In genomic region chr10:86403183-86403797, GRCh38 we compare ENCODE assay signal across 18 cellular contexts. TPM values are rescaled to one million over a fixed set of nuclear protein-coding genes. Genes with fewer than 3 reads are reported as not detected.
DNase-seq lines count a peak whose midpoint lies in the region; ATAC-seq and TF ChIP-seq lines count a peak whose summit lies in the region.
"Had no signal": no experiment of that assay in that cellular context is flagged by ENCODE, and none has a peak within 500 bp of the region (broad histone marks: within the 10 kb centered on the region; RNA-seq: fewer than 3 reads in every experiment).

No MANE protein-coding gene starts in this region.

- peak overlapping the region in 3 of 11 experiments; percentile 84 to 88 (median 85); a peak in 2 of 22 replicates for H3K9ac ChIP-seq in BLaER1 treated with 17β-estradiol and CSF1 and Interleukin-3, amounts not matched to agents 10 nM and 100 nM

- H3K9me3 Mint-ChIP-seq in naive thymus-derived CD4-positive, alpha-beta T cell: peaks cover 0 to 4% (median 0%) of the 10 kb centered on the region in 11 donors
- H3K9me3 Mint-ChIP-seq: activated CD4-positive, alpha-beta T cell treated with anti-CD3 and anti-CD28 coated beads, Interleukin-2, amount 10 ng/mL, durations not matched to agents 7 days and 5 days; activated naive CD4-positive, alpha-beta T cell treated with anti-CD3 and anti-CD28 coated beads, Interleukin-2, amount 50 U/mL, for 72 hours had no signal

- H4K20me1 ChIP-seq in BLaER1 treated with 17β-estradiol and CSF1 and Interleukin-3, amounts not matched to agents 10 nM and 100 nM: no peaks in the 10 kb centered on the region

- peak overlapping the region in 4 of 10 donors; percentile 1 to 52 (median 34) for H3K4me3 Mint-ChIP-seq in naive thymus-derived CD4-positive, alpha-beta T cell
- H3K4me3 Mint-ChIP-seq: activated CD4-positive, alpha-beta T cell treated with anti-CD3 and anti-CD28 coated beads, Interleukin-2, amount 10 ng/mL, durations not matched to agents 7 days and 5 days had no signal

- no peak for DNase-seq in HEK293T (ENCODE audit: extremely low spot score)
- no peak for DNase-seq in naive thymus-derived CD4-positive, alpha-beta T cell
- no peak for DNase-seq in foreskin keratinocyte
- DNase-seq in posterior vena cava (ENCODE audit: low spot score): no peak
- DNase-seq: activated CD4-positive, alpha-beta T cell treated with anti-CD3 and anti-CD28 coated beads, Interleukin-2, amount 10 ng/mL, durations not matched to agents 7 days and 5 days; dermis blood vessel endothelial cell; left lung; NCI-H446; NK-92 treated with Interleukin-12 subunit alpha and Interleukin-12 subunit beta, amount 100 ng/mL, for 24 hours; stimulated activated CD4-positive, alpha-beta T cell treated with anti-CD3 and anti-CD28 coated beads, Interleukin-4, amount 100 ng/mL, for 1 hour had no signal

- CTCF ChIA-PET in HEK293T (lab: Yijun Ruan, JAX): no interaction called here
- CTCF ChIA-PET in naive thymus-derived CD4-positive, alpha-beta T cell (lab: Charles Lee): interaction anchor here (1.0 kb wide), 1 partner anchor 8 kb away, joined by 5 read pairs; no protein-coding TSS in a partner anchor

- no peak for TF ChIP-seq CTCF in foreskin keratinocyte (conservative IDR thresholded peaks at IDR 0.05)

- H3K36me3 Mint-ChIP-seq in naive thymus-derived CD4-positive, alpha-beta T cell: peaks cover 0 to 2% (median 0%) of the 10 kb centered on the region in 5 donors
- H3K36me3 Mint-ChIP-seq: activated naive CD4-positive, alpha-beta T cell treated with anti-CD3 and anti-CD28 coated beads, Interleukin-2, amount 50 U/mL, for 72 hours had no signal

- H3K27me3 ChIP-seq in BLaER1 treated with 17β-estradiol and CSF1 and Interleukin-3, amounts not matched to agents 10 nM and 100 nM: peaks cover 0 to 24% (median 0%) of the 10 kb centered on the region in 11 experiments; a peak in 6 of 22 replicates
- no peaks in the 10 kb centered on the region for H3K27me3 ChIP-seq in naive thymus-derived CD4-positive, alpha-beta T cell (ENCODE audit: control insufficient read depth in 2 of 2, insufficient read depth in 2 of 2, low read length in 2 of 2)
- H3K27me3 ChIP-seq in foreskin keratinocyte: peaks cover 24% of the 10 kb centered on the region
- H3K27me3 ChIP-seq: uterus had no signal

- peak overlapping the region in 9 of 11 experiments; percentile 95 to 100 (median 98); a peak in 16 of 22 replicates for H3K4me2 ChIP-seq in BLaER1 treated with 17β-estradiol and CSF1 and Interleukin-3, amounts not matched to agents 10 nM and 100 nM

- H3K36me3 ChIP-seq in BLaER1 treated with 17β-estradiol and CSF1 and Interleukin-3, amounts not matched to agents 10 nM and 100 nM: no peaks in the 10 kb centered on the region
- H3K36me3 ChIP-seq in naive thymus-derived CD4-positive, alpha-beta T cell (ENCODE audit: control insufficient read depth in 2 of 3, insufficient read depth in 3 of 3, low read length in 3 of 3): peaks cover 0 to 7% (median 0%) of the 10 kb centered on the region in 3 experiments
- H3K36me3 ChIP-seq: left lung, uterus had no signal

- peaks cover 5 to 31% (median 26%) of the 10 kb centered on the region in 7 donors for H3K4me1 Mint-ChIP-seq in naive thymus-derived CD4-positive, alpha-beta T cell

- peaks cover 0 to 18% (median 0%) of the 10 kb centered on the region in 11 experiments; a peak in 9 of 22 replicates for H3K9me3 ChIP-seq in BLaER1 treated with 17β-estradiol and CSF1 and Interleukin-3, amounts not matched to agents 10 nM and 100 nM (replicated peaks in 1 of 11)
- no peaks in the 10 kb centered on the region for H3K9me3 ChIP-seq in naive thymus-derived CD4-positive, alpha-beta T cell (ENCODE audit: control insufficient read depth in 2 of 3, low read length in 3 of 3)
- H3K9me3 ChIP-seq: left lung, uterus had no signal

- ATAC-seq in naive thymus-derived CD4-positive, alpha-beta T cell: no peak
- no peak for ATAC-seq in HG03139 (IDR thresholded peaks at IDR 0.05; ENCODE audit: unreplicated experiment)
- no peak for ATAC-seq in GM18519 (IDR thresholded peaks at IDR 0.05; ENCODE audit: low FRiP score, unreplicated experiment)
- ATAC-seq in foreskin keratinocyte: no peak
- ATAC-seq: activated naive CD4-positive, alpha-beta T cell treated with anti-CD3 and anti-CD28 coated beads, Interleukin-2, amount 50 U/mL, for 72 hours; HCT116; left lung had no signal

- POLR2A ChIA-PET in HEK293T (lab: Yijun Ruan, JAX): no interaction called here
- POLR2A ChIA-PET in naive thymus-derived CD4-positive, alpha-beta T cell (lab: Charles Lee): interaction anchor here (0.9 to 4.4 kb wide), 2 partner anchors 9 to 119 kb away, joined by 3 to 54 read pairs; partner anchors contain the start of gene WAPL

- H3K4me3 ChIP-seq in BLaER1 treated with 17β-estradiol and CSF1 and Interleukin-3, amounts not matched to agents 10 nM and 100 nM: no peak overlapping the region
- H3K4me3 ChIP-seq in naive thymus-derived CD4-positive, alpha-beta T cell (ENCODE audit: low read length): no peak overlapping the region
- H3K4me3 ChIP-seq: left lung, uterus had no signal

- intact Hi-C loops in naive thymus-derived CD4-positive, alpha-beta T cell (cut with micrococcal nuclease): loop anchor here in 1 of 2 donors (5.0 kb wide), 2 partner anchors 354 to 791 kb away; partner anchors contain the start of gene BMPR1A
- intact Hi-C loops in posterior vena cava (cut with DNase I): loop anchor here in 1 of 2 donors (5.0 kb wide), 1 partner anchor 184 kb away; no protein-coding TSS in a partner anchor

- H3K4me1 ChIP-seq in BLaER1 treated with 17β-estradiol and CSF1 and Interleukin-3, amounts not matched to agents 10 nM and 100 nM: peaks cover 10 to 48% (median 34%) of the 10 kb centered on the region in 10 experiments; a peak in 19 of 20 replicates
- peaks cover 0 to 10% of the 10 kb centered on the region in 2 donors for H3K4me1 ChIP-seq in naive thymus-derived CD4-positive, alpha-beta T cell (ENCODE audit: control insufficient read depth in 2 of 2, insufficient read depth in 2 of 2, low read length in 2 of 2)
- H3K4me1 ChIP-seq in foreskin keratinocyte: no peaks in the 10 kb centered on the region

- peak overlapping the region in 7 of 9 donors; percentile 9 to 89 (median 65) for H3K27ac Mint-ChIP-seq in naive thymus-derived CD4-positive, alpha-beta T cell
- H3K27ac Mint-ChIP-seq: activated CD4-positive, alpha-beta T cell treated with anti-CD3 and anti-CD28 coated beads, Interleukin-2, amount 10 ng/mL, durations not matched to agents 7 days and 5 days; activated naive CD4-positive, alpha-beta T cell treated with anti-CD3 and anti-CD28 coated beads, Interleukin-2, amount 50 U/mL, for 72 hours had no signal

- peaks cover 0 to 11% (median 0%) of the 10 kb centered on the region in 5 donors for H3K27me3 Mint-ChIP-seq in naive thymus-derived CD4-positive, alpha-beta T cell

- peak overlapping the region in 2 of 11 experiments; percentile 85 to 87; a peak in 3 of 22 replicates for H3K27ac ChIP-seq in BLaER1 treated with 17β-estradiol and CSF1 and Interleukin-3, amounts not matched to agents 10 nM and 100 nM
- peak overlapping the region; percentile 41 for H3K27ac ChIP-seq in angular gyrus (ENCODE audit: low read depth, low read length)
- H3K27ac ChIP-seq in naive thymus-derived CD4-positive, alpha-beta T cell (ENCODE audit: low read depth, low read length): no peak overlapping the region
- H3K27ac ChIP-seq in foreskin keratinocyte: no peak overlapping the region
- H3K27ac ChIP-seq: epithelial cell of prostate, left lung had no signal

TF ChIP-seq in HEK293T, 16 proteins besides CTCF, POLR2A, EP300 and RAD21:
- TF ChIP-seq, protein P1, sequence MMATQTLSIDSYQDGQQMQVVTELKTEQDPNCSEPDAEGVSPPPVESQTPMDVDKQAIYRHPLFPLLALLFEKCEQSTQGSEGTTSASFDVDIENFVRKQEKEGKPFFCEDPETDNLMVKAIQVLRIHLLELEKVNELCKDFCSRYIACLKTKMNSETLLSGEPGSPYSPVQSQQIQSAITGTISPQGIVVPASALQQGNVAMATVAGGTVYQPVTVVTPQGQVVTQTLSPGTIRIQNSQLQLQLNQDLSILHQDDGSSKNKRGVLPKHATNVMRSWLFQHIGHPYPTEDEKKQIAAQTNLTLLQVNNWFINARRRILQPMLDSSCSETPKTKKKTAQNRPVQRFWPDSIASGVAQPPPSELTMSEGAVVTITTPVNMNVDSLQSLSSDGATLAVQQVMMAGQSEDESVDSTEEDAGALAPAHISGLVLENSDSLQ (IDR thresholded peaks at IDR 0.05): peak; percentile 76
- no peak for TF ChIP-seq ARNT (IDR thresholded peaks at IDR 0.05)
- TF ChIP-seq FOXK2 (IDR thresholded peaks at IDR 0.05): no peak

RNA-seq across cellular contexts. Expression of gene GRID1, which starts 36.7 kb away (rescaled TPM):
- total RNA-seq in naive thymus-derived CD4-positive, alpha-beta T cell: not detected
- not detected for polyA plus RNA-seq in naive thymus-derived CD4-positive, alpha-beta T cell
- not detected in 2 replicates for total RNA-seq in foreskin keratinocyte
- not detected in 2 replicates for polyA plus RNA-seq in foreskin keratinocyte
- total RNA-seq in posterior vena cava: 1 to 10 TPM; 4.4 to 5.6 TPM
- total RNA-seq: activated CD4-positive, alpha-beta T cell treated with anti-CD3 and anti-CD28 coated beads, Interleukin-2, amount 10 ng/mL, durations not matched to agents 7 days and 5 days; activated naive CD4-positive, alpha-beta T cell treated with anti-CD3 and anti-CD28 coated beads, Interleukin-2, amount 50 U/mL, for 72 hours; dermis blood vessel endothelial cell had no signal
